8 cellular contexts compared by ENCODE assay signal in genomic region chr19:54115071-54116063, GRCh38. TPM values are rescaled to one million over a fixed set of nuclear protein-coding genes. Genes with fewer than 3 reads are reported as not detected.
DNase-seq lines count a peak whose midpoint lies in the region; FAIRE-seq and TF ChIP-seq lines count a peak whose summit lies in the region.

Gene PRPF31 (plus strand): TSS chr19:54115754. CDS start chr19:54118279, 2,525 bp downstream.
Gene TFPT (minus strand): TSS chr19:54115657. CDS start chr19:54115269, 388 bp downstream.

- H3K14ac ChIP-seq in neuronal stem cell (ENCODE audit: low read length) = no peak within 1 kb of the TSS

- peak within 1 kb of the TSS; percentile 92 for H2AFZ ChIP-seq in neuronal stem cell (ENCODE audit: low read length)

- H3K9me3 ChIP-seq in neuronal stem cell (replicated peaks in 1 of 2; ENCODE audit: control insufficient read depth in 2 of 2, insufficient read depth in 1 of 2, low read depth in 1 of 2, low read length in 2 of 2) = no peaks in the 10 kb centered on the region

- H3K4me1 ChIP-seq in neuronal stem cell (ENCODE audit: control insufficient read depth in 2 of 2, insufficient read depth in 1 of 2, low read depth in 1 of 2, low read length in 2 of 2) = peaks cover 3 to 4% of the 10 kb centered on the region in 2 donors

- peak within 1 kb of the TSS; percentile 64 to 91 for H3K4me3 ChIP-seq in neuronal stem cell (ENCODE audit: low read length in 2 of 2)

- no peak within 1 kb of the TSS for H4K91ac ChIP-seq in neuronal stem cell (ENCODE audit: low read depth, low read length, poor library complexity)

- H2BK12ac ChIP-seq in neuronal stem cell (ENCODE audit: low read length) = no peak within 1 kb of the TSS

- H3K27ac ChIP-seq in neuronal stem cell (replicated peaks; ENCODE audit: low read length) = peak within 1 kb of the TSS; percentile 63

- no peak within 1 kb of the TSS for H2BK120ac ChIP-seq in neuronal stem cell (ENCODE audit: low read depth, low read length)

- peak within 1 kb of the TSS; percentile 71 for H2BK5ac ChIP-seq in neuronal stem cell (ENCODE audit: low read length)

- peak within 1 kb of the TSS; percentile 93 for H3K9ac ChIP-seq in neuronal stem cell (ENCODE audit: low read depth, low read length, poor library complexity)

- no peak for FAIRE-seq in frontal cortex (lab: Jason Lieb, UNC)

- H3K23ac ChIP-seq in neuronal stem cell (ENCODE audit: low read depth, low read length, poor library complexity) = peak within 1 kb of the TSS; percentile 96

- H4K8ac ChIP-seq in neuronal stem cell (ENCODE audit: low read depth, low read length) = no peak within 1 kb of the TSS

- H3K4me2 ChIP-seq in neuronal stem cell (ENCODE audit: insufficient read depth, low read length, poor library complexity, severe bottlenecking) = peak within 1 kb of the TSS; percentile 80

- no peak for TF ChIP-seq CTCF in subcutaneous adipose tissue (IDR thresholded peaks at IDR 0.05; ENCODE audit: low read depth)

- POLR2A ChIA-PET in HEK293T (lab: Yijun Ruan, JAX) = interaction anchor here (0.6 to 5.9 kb wide), 10 partner anchors 10 to 135 kb away, joined by 3 to 28 read pairs (median 4); partner anchors contain the start of genes CNOT3, LENG1, MBOAT7 and NDUFA3

- peaks cover 11% of the 10 kb centered on the region for H3K79me1 ChIP-seq in neuronal stem cell (ENCODE audit: low read depth, low read length)

- peak; percentile 90 for DNase-seq in GF-D8 (lab: John Stamatoyannopoulos, UW)
- DNase-seq in HEK293T (ENCODE audit: extremely low spot score) = peak; percentile 94
- peak; percentile 98 for DNase-seq in MV-4-11 (lab: John Stamatoyannopoulos, UW)
- DNase-seq in SK-MEL-5 (ENCODE audit: low read depth, low spot score) = peak; percentile 98
- peak; percentile 96 for DNase-seq in activated naive CD4-positive, alpha-beta T cell treated with Interleukin-2 at 50 U/mL for 16 hours
- DNase-seq in frontal cortex (ENCODE audit: low spot score in 2 of 2) = peak; percentile 90 to 95
- DNase-seq in neuronal stem cell (ENCODE audit: low spot score) = peak; percentile 99

- WGBS in neuronal stem cell (ENCODE audit: extremely low coverage in 2 of 2, insufficient read length in 2 of 2, insufficient replicate concordance in 1 of 2), 2 donors = no CpG with 5 or more reads among the region's 60 CpGs

- H3K27me3 ChIP-seq in neuronal stem cell (ENCODE audit: control insufficient read depth in 3 of 3, insufficient read depth in 3 of 3, low read depth in 1 of 3, low read length in 3 of 3) = no peaks in the 10 kb centered on the region

- CTCF ChIA-PET in HEK293T (lab: Yijun Ruan, JAX) = no interaction called here

- H3K4ac ChIP-seq in neuronal stem cell (ENCODE audit: low read length) = no peak within 1 kb of the TSS

- peak within 1 kb of the TSS; percentile 10 for H2AK5ac ChIP-seq in neuronal stem cell (ENCODE audit: low read depth, low read length)

- peaks cover 21 to 52% of the 10 kb centered on the region in 2 donors for H3K36me3 ChIP-seq in neuronal stem cell (replicated peaks in 1 of 2; ENCODE audit: control insufficient read depth in 2 of 2, insufficient read depth in 2 of 2, low read length in 2 of 2)

- in situ Hi-C loops in SK-MEL-5 (cut with HindIII; ENCODE audit: low pct_unique_long_range_greater_than_20kb, low sequenced_read_pairs) = no loop called here

- no peak within 1 kb of the TSS for H2BK15ac ChIP-seq in neuronal stem cell (ENCODE audit: low read length)

- H3K18ac ChIP-seq in neuronal stem cell (ENCODE audit: low read length) = peak within 1 kb of the TSS; percentile 99

TF ChIP-seq in HEK293T, 16 proteins besides CTCF, POLR2A, EP300 and RAD21:
- peak; percentile 66 for TF ChIP-seq L3MBTL2 (conservative IDR thresholded peaks at IDR 0.05)
- TF ChIP-seq, protein P1, sequence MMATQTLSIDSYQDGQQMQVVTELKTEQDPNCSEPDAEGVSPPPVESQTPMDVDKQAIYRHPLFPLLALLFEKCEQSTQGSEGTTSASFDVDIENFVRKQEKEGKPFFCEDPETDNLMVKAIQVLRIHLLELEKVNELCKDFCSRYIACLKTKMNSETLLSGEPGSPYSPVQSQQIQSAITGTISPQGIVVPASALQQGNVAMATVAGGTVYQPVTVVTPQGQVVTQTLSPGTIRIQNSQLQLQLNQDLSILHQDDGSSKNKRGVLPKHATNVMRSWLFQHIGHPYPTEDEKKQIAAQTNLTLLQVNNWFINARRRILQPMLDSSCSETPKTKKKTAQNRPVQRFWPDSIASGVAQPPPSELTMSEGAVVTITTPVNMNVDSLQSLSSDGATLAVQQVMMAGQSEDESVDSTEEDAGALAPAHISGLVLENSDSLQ (IDR thresholded peaks at IDR 0.05) = no peak
- TF ChIP-seq FOXK2 (IDR thresholded peaks at IDR 0.05) = peak; percentile 71; the same call in 1 of the 2 replicates
- TF ChIP-seq FOXA1 (IDR thresholded peaks at IDR 0.05) = no peak
- peak; percentile 91 for TF ChIP-seq SUZ12 (IDR thresholded peaks at IDR 0.05)
- peak; percentile 71 for TF ChIP-seq ZNF384 (IDR thresholded peaks at IDR 0.05)
- TF ChIP-seq CTBP1 (IDR thresholded peaks at IDR 0.05; ENCODE audit: borderline replicate concordance) = peak; percentile 52; the same call in 1 of the 2 replicates
- TF ChIP-seq LEF1 (IDR thresholded peaks at IDR 0.05; ENCODE audit: borderline replicate concordance) = no peak
- no peak for TF ChIP-seq ARNT (IDR thresholded peaks at IDR 0.05)
- peak; percentile 95 for TF ChIP-seq ELF4 (IDR thresholded peaks at IDR 0.05)
- no peak for TF ChIP-seq BHLHE40 (IDR thresholded peaks at IDR 0.05; ENCODE audit: borderline replicate concordance)
- no peak for TF ChIP-seq SP1 (IDR thresholded peaks at IDR 0.05)
- TF ChIP-seq HDGF (IDR thresholded peaks at IDR 0.05; ENCODE audit: borderline replicate concordance) = no peak
- no peak for TF ChIP-seq NFRKB (IDR thresholded peaks at IDR 0.05)
- TF ChIP-seq FOXM1 (IDR thresholded peaks at IDR 0.05; ENCODE audit: borderline replicate concordance) = no peak
- no peak for TF ChIP-seq TARDBP (IDR thresholded peaks at IDR 0.05)

RNA-seq across cellular contexts. Expression of gene PRPF31, which starts in this region (rescaled TPM):
- 49.4 and 62.4 TPM in 2 replicates for total RNA-seq in SK-MEL-5 (2014; rRNA removed; shearing (Covaris generic))
- polyA plus RNA-seq in SK-MEL-5 (2015; cell fraction: cytosol; rRNA removed) = 50.1 and 56.4 TPM in 2 replicates
- 110 and 111 TPM in 2 replicates for polyA plus RNA-seq in SK-MEL-5 (2015; cell fraction: nucleus; rRNA removed)
- 25.3 TPM for total RNA-seq in frontal cortex
- 55.5 TPM for polyA plus RNA-seq in neuronal stem cell (2013, experiment 1 of 2)
- polyA plus RNA-seq in neuronal stem cell (2013, experiment 2 of 2) = 57.0 TPM
- total RNA-seq in subcutaneous adipose tissue = 10 to 100 TPM; 26.6 to 43.6 (median 36.9) TPM

RNA-seq across cellular contexts. Expression of gene TFPT, which starts in this region (rescaled TPM):
- total RNA-seq in SK-MEL-5 (2014; rRNA removed; shearing (Covaris generic)) = 33.4 and 39.5 TPM in 2 replicates
- polyA plus RNA-seq in SK-MEL-5 (2015; cell fraction: cytosol; rRNA removed) = 30.4 and 30.8 TPM in 2 replicates
- 3.6 and 8.6 TPM in 2 replicates for polyA plus RNA-seq in SK-MEL-5 (2015; cell fraction: nucleus; rRNA removed)
- 6.5 TPM for total RNA-seq in frontal cortex
- 13.8 TPM for polyA plus RNA-seq in neuronal stem cell (2013, experiment 1 of 2)
- 14.2 TPM for polyA plus RNA-seq in neuronal stem cell (2013, experiment 2 of 2)
- 10 to 100 TPM in 3 of 4 donors, 1 to 10 TPM in 1; 5.7 to 23.6 (median 16.6) TPM for total RNA-seq in subcutaneous adipose tissue

Comparison
In these comparisons a context has a peak if more than half of its experiments do, and no peak if none do; other contexts are left out.
1. Peak in every context shown above with its lines: DNase-seq, H3K4me3 ChIP-seq and H3K27ac ChIP-seq.